In genomic region chr3:10249833-10250232, GRCh38 we compare ENCODE assay signal across 9 cellular contexts. TPM values are rescaled to one million over a fixed set of nuclear protein-coding genes. Genes with fewer than 3 reads are reported as not detected.
DNase-seq lines count a peak whose midpoint lies in the region; ATAC-seq and TF ChIP-seq lines count a peak whose summit lies in the region.
"Had no signal": no experiment of that assay in that cellular context is flagged by ENCODE, and none has a peak within 500 bp of the region (broad histone marks: within the 10 kb centered on the region; RNA-seq: fewer than 3 reads in every experiment).

No MANE protein-coding gene starts in this region.

- no peaks in the 10 kb centered on the region for H3K9me3 Mint-ChIP-seq in activated naive CD4-positive, alpha-beta T cell treated with anti-CD3 and anti-CD28 coated beads, Interleukin-2, amount 50 U/mL, for 24 hours

- no peak overlapping the region for H3K18ac ChIP-seq in mesenchymal stem cell (ENCODE audit: low read depth in 1 of 2, low read length in 2 of 2)

- no peak overlapping the region for H2AFZ ChIP-seq in mesenchymal stem cell (ENCODE audit: low read depth, low read length)

- H3K27ac Mint-ChIP-seq in activated naive CD4-positive, alpha-beta T cell treated with anti-CD3 and anti-CD28 coated beads, Interleukin-2, amount 50 U/mL, for 24 hours, result peak overlapping the region; percentile 96

- H2BK120ac ChIP-seq in mesenchymal stem cell (ENCODE audit: low read depth, low read length), result no peak overlapping the region

- H3K27me3 ChIP-seq in mesenchymal stem cell (ENCODE audit: control insufficient read depth in 1 of 2, insufficient read depth in 1 of 2, low read length in 2 of 2) (no peaks in the 10 kb centered on the region), upper lobe of right lung (no peaks in the 10 kb centered on the region)

- no peak for DNase-seq in activated naive CD4-positive, alpha-beta T cell treated with anti-CD3 and anti-CD28 coated beads, Interleukin-2, amount 50 U/mL, for 16 hours
- DNase-seq in astrocyte of the spinal cord (ENCODE audit: low read depth, low spot score), result peak; percentile 60
- DNase-seq in mesenchymal stem cell, result peak; percentile 72
- no peak for DNase-seq in upper lobe of right lung
- no peak for DNase-seq in superior temporal gyrus (ENCODE audit: extremely low spot score)

- no peak overlapping the region for H2BK5ac ChIP-seq in mesenchymal stem cell (ENCODE audit: low read depth, low read length, poor library complexity, severe bottlenecking)

- H3K36me3 Mint-ChIP-seq in activated naive CD4-positive, alpha-beta T cell treated with anti-CD3 and anti-CD28 coated beads, Interleukin-2, amount 50 U/mL, for 24 hours, result peaks cover 26% of the 10 kb centered on the region

- H3K27ac ChIP-seq in mesenchymal stem cell (ENCODE audit: low read length, poor library complexity, severe bottlenecking) (no peak overlapping the region), upper lobe of right lung (no peak overlapping the region)

- H3K4me1 ChIP-seq in mesenchymal stem cell (ENCODE audit: control insufficient read depth, insufficient read depth, low read depth, low read length) (peaks cover 10% of the 10 kb centered on the region), upper lobe of right lung (peaks cover 19% of the 10 kb centered on the region)

- no peak overlapping the region for H2AK5ac ChIP-seq in mesenchymal stem cell (ENCODE audit: low read length, severe bottlenecking)

- peak overlapping the region; percentile 96 for H3K4me3 Mint-ChIP-seq in activated naive CD4-positive, alpha-beta T cell treated with anti-CD3 and anti-CD28 coated beads, Interleukin-2, amount 50 U/mL, for 24 hours

- no peak overlapping the region for H3K23ac ChIP-seq in mesenchymal stem cell (ENCODE audit: low read length in 2 of 2)

- peak overlapping the region; percentile 96 for H3K9ac ChIP-seq in mesenchymal stem cell (ENCODE audit: low read length)

- no peak overlapping the region for H2BK12ac ChIP-seq in mesenchymal stem cell (ENCODE audit: low read length in 2 of 2)

- H3K4ac ChIP-seq in mesenchymal stem cell (ENCODE audit: low read depth in 1 of 2, low read length in 2 of 2), result no peak overlapping the region

- 19% methylated on average over 3 of the region's 3 CpGs for WGBS in mesenchymal stem cell

- no peak overlapping the region for H4K91ac ChIP-seq in mesenchymal stem cell (ENCODE audit: low read length)

- peak overlapping the region; percentile 86 for H3K4me2 ChIP-seq in mesenchymal stem cell (ENCODE audit: low read length, poor library complexity, severe bottlenecking)

- in situ Hi-C loops in astrocyte of the spinal cord (cut with HindIII; ENCODE audit: low sequenced_read_pairs), result no loop called here

- ATAC-seq in upper lobe of right lung, result no peak
- no peak for ATAC-seq in HG02938 (IDR thresholded peaks at IDR 0.05; ENCODE audit: unreplicated experiment)
- no peak for ATAC-seq in GM21360 (IDR thresholded peaks at IDR 0.05; ENCODE audit: unreplicated experiment)

- H3K36me3 ChIP-seq in mesenchymal stem cell (ENCODE audit: control insufficient read depth in 1 of 2, insufficient read depth in 2 of 2, low read depth in 1 of 2, low read length in 2 of 2) (peaks cover 20 to 43% of the 10 kb centered on the region in 2 experiments), upper lobe of right lung (peaks cover 25% of the 10 kb centered on the region)

- H3K4me3 ChIP-seq in astrocyte of the spinal cord (ENCODE audit: low read depth, low read length), result peak overlapping the region; percentile 65
- H3K4me3 ChIP-seq in mesenchymal stem cell (ENCODE audit: insufficient read depth in 1 of 2, low read depth in 1 of 2, low read length in 2 of 2), result peak overlapping the region in 1 of 2 experiments; percentile 96
- peak overlapping the region; percentile 71 for H3K4me3 ChIP-seq in upper lobe of right lung

- TF ChIP-seq CTCF in astrocyte of the spinal cord (IDR thresholded peaks at IDR 0.05; ENCODE audit: low read depth, low read length) (no peak), upper lobe of right lung (IDR thresholded peaks at IDR 0.05) (no peak)

- H3K27me3 Mint-ChIP-seq in activated naive CD4-positive, alpha-beta T cell treated with anti-CD3 and anti-CD28 coated beads, Interleukin-2, amount 50 U/mL, for 24 hours, result no peaks in the 10 kb centered on the region

- H3K4me1 Mint-ChIP-seq in activated naive CD4-positive, alpha-beta T cell treated with anti-CD3 and anti-CD28 coated beads, Interleukin-2, amount 50 U/mL, for 24 hours, result peaks cover 60% of the 10 kb centered on the region

- H4K8ac ChIP-seq in mesenchymal stem cell (ENCODE audit: low read length), result no peak overlapping the region

- H3K9me3 ChIP-seq in mesenchymal stem cell (ENCODE audit: control insufficient read depth, low read length) (peaks cover 14% of the 10 kb centered on the region), upper lobe of right lung (peaks cover 8% of the 10 kb centered on the region)

- no peak overlapping the region for H2BK15ac ChIP-seq in mesenchymal stem cell (ENCODE audit: low read depth, poor library complexity, severe bottlenecking)

- H3K14ac ChIP-seq in mesenchymal stem cell (ENCODE audit: low read length in 2 of 2), result no peak overlapping the region

- peaks cover 17% of the 10 kb centered on the region for H3K79me1 ChIP-seq in mesenchymal stem cell (replicated peaks; ENCODE audit: low read length, poor library complexity, severe bottlenecking)

- intact Hi-C loops in upper lobe of right lung (cut with DNase I), result no loop called here

RNA-seq across cellular contexts. Expression of gene TATDN2, which starts 1.6 kb away (rescaled TPM):
- 17.8 TPM for polyA plus RNA-seq in mesenchymal stem cell (2013, experiment 1 of 2)
- polyA plus RNA-seq in mesenchymal stem cell (2013, experiment 2 of 2), result 17.5 TPM
- total RNA-seq in upper lobe of right lung, result 32.3 TPM

RNA-seq across cellular contexts. Expression of gene GHRL, which starts 42.9 kb away (rescaled TPM):
- not detected for polyA plus RNA-seq in mesenchymal stem cell (2013, experiment 1 of 2)
- polyA plus RNA-seq in mesenchymal stem cell (2013, experiment 2 of 2), result not detected
- total RNA-seq in upper lobe of right lung, result 2.2 TPM
- total RNA-seq: LHCN-M2 had no signal

Comparison
In these comparisons a context has a peak if more than half of its experiments do, and no peak if none do; other contexts are left out.
1. DNase-seq: peak in astrocyte of the spinal cord (single experiment) and mesenchymal stem cell (single experiment); none in activated naive CD4-positive, alpha-beta T cell treated with anti-CD3 and anti-CD28 coated beads, Interleukin-2, amount 50 U/mL, for 16 hours (single experiment), upper lobe of right lung (single experiment) and superior temporal gyrus (single experiment).